In the genomic region with DNA sequence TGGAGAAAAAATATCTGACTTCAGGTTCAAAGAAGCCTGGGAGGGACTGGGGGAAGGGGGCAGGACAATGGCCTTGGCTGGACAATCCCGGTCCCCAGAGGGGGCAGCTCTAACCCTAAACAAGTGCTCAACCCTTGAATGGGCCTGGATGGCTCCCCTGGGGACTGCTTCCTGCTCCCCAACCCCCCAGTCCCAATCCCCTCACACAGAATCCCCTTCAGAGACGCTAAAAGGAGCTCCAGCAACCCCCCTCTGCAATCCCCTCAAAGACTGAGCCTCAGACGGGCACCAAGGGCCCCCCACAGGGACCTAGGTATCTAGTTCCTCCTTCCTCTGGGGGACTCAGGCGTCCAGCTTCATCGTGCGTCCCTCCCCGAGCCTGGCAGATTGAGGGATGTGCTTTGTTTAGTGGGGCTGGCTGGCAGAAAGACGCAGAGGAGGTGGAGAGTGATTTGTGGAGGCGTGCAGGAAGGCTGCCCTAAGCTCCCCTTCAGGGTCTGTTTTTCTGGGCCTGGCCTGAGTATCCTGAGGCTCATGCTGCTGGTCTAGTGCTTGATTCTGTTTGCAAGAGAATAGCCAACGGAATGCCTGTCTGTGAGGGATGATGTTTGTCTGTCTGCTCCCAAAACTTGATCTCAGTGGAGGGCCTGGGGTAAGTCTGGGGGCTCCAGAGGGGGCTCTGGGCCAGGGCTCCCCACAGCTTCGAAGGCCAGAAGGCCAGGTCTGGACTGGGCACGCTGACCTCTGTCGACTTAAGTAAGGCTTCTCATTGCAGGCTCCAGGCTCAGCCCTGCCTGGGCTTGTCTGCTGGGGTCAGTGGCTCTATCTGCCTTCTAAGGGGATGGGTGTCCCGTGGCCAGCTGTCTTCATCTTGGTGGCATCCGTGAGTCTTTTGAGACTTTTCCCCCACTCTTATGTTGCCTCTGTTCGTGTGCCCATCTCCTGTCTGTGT, we compare ENCODE assay signal across 30 cellular contexts. TPM values are rescaled to one million over a fixed set of nuclear protein-coding genes. Genes with fewer than 3 reads are reported as not detected.
DNase-seq lines count a peak whose midpoint lies in the region; ATAC-seq and TF ChIP-seq lines count a peak whose summit lies in the region.
"Had no signal": no experiment of that assay in that cellular context is flagged by ENCODE, and none has a peak within 500 bp of the region (broad histone marks: within the 10 kb centered on the region; RNA-seq: fewer than 3 reads in every experiment).

No MANE protein-coding gene starts in this region.

- peaks cover 5% of the 10 kb centered on the region for H3K27me3 Mint-ChIP-seq in endodermal cell (ENCODE audit: insufficient read depth)
- H3K27me3 Mint-ChIP-seq: activated CD4-positive, alpha-beta memory T cell treated with anti-CD3 and anti-CD28 coated beads, Interleukin-2, amount 10 ng/mL, durations not matched to agents 7 days and 5 days; activated naive CD8-positive, alpha-beta T cell treated with anti-CD3 and anti-CD28 coated beads for 36 hours; CD4-positive, CD25-positive, alpha-beta regulatory T cell; stimulated activated naive B cell treated with anti-CD40 and anti-IgM and Interleukin-4, amounts not matched to agents 10 μg/mL and 1 μg/mL and 100 μg/mL, for 72 hours had no signal

- no peak for ATAC-seq in HG02840 (IDR thresholded peaks at IDR 0.05; ENCODE audit: low FRiP score, unreplicated experiment)
- ATAC-seq: lower lobe of right lung; natural killer cell; Panc1; stimulated activated naive B cell treated with anti-CD40 and anti-IgM and Interleukin-4, amounts not matched to agents 10 μg/mL and 1 μg/mL and 100 μg/mL, for 72 hours had no signal

- TF ChIP-seq CTCF in endodermal cell (conservative IDR thresholded peaks at IDR 0.05) (no peak), GM10266 (IDR thresholded peaks at IDR 0.05; ENCODE audit: control insufficient read depth, insufficient read depth, low read depth, missing control alignments) (no peak)

- H3K27ac Mint-ChIP-seq in endodermal cell = peak overlapping the region; percentile 83
- H3K27ac Mint-ChIP-seq: activated CD4-positive, alpha-beta memory T cell treated with anti-CD3 and anti-CD28 coated beads, Interleukin-2, amount 10 ng/mL, durations not matched to agents 7 days and 5 days; activated naive CD8-positive, alpha-beta T cell treated with anti-CD3 and anti-CD28 coated beads for 36 hours; CD4-positive, CD25-positive, alpha-beta regulatory T cell; natural killer cell; stimulated activated naive B cell treated with anti-CD40 and anti-IgM and Interleukin-4, amounts not matched to agents 10 μg/mL and 1 μg/mL and 100 μg/mL, for 72 hours had no signal

- no peaks in the 10 kb centered on the region for H3K9me3 ChIP-seq in HUES6 (ENCODE audit: control insufficient read depth, insufficient read depth, low read depth, low read length)
- H3K9me3 ChIP-seq in endodermal cell (ENCODE audit: control insufficient read depth, low read length) = no peaks in the 10 kb centered on the region
- H3K9me3 ChIP-seq: breast epithelium, lower lobe of right lung had no signal

- H3K27ac ChIP-seq in HUES6 (ENCODE audit: low read depth, low read length) (peak overlapping the region; percentile 96), endodermal cell (ENCODE audit: low read depth, low read length) (peak overlapping the region; percentile 64)
- H3K27ac ChIP-seq: breast epithelium, hepatocyte, lower lobe of right lung had no signal

- peaks cover 18% of the 10 kb centered on the region for H3K36me3 ChIP-seq in HUES6 (ENCODE audit: control insufficient read depth, insufficient read depth, low read length)
- H3K36me3 ChIP-seq in endodermal cell (ENCODE audit: control insufficient read depth, insufficient read depth, low read length) = no peaks in the 10 kb centered on the region
- H3K36me3 ChIP-seq: breast epithelium had no signal

- peaks cover 44% of the 10 kb centered on the region for H3K4me1 Mint-ChIP-seq in endodermal cell
- H3K4me1 Mint-ChIP-seq: activated naive CD8-positive, alpha-beta T cell treated with anti-CD3 and anti-CD28 coated beads for 36 hours; stimulated activated naive B cell treated with anti-CD40 and anti-IgM and Interleukin-4, amounts not matched to agents 10 μg/mL and 1 μg/mL and 100 μg/mL, for 72 hours had no signal

- H3K27me3 ChIP-seq in HUES6 (ENCODE audit: control insufficient read depth, insufficient read depth, low read length) = peaks cover 8% of the 10 kb centered on the region; the same call in 1 of the 2 replicates
- H3K27me3 ChIP-seq in endodermal cell (ENCODE audit: control insufficient read depth, insufficient read depth, low read length, poor library complexity, severe bottlenecking) = no peaks in the 10 kb centered on the region
- H3K27me3 ChIP-seq: breast epithelium had no signal

- peak overlapping the region; percentile 67 for H3K4me3 Mint-ChIP-seq in endodermal cell
- H3K4me3 Mint-ChIP-seq: activated CD4-positive, alpha-beta memory T cell treated with anti-CD3 and anti-CD28 coated beads, Interleukin-2, amount 10 ng/mL, durations not matched to agents 7 days and 5 days; activated naive CD8-positive, alpha-beta T cell treated with anti-CD3 and anti-CD28 coated beads for 36 hours; natural killer cell; stimulated activated naive B cell treated with anti-CD40 and anti-IgM and Interleukin-4, amounts not matched to agents 10 μg/mL and 1 μg/mL and 100 μg/mL, for 72 hours had no signal

- H3K36me3 Mint-ChIP-seq in endodermal cell (ENCODE audit: low read depth) = peaks cover 3% of the 10 kb centered on the region
- H3K36me3 Mint-ChIP-seq: activated naive CD8-positive, alpha-beta T cell treated with anti-CD3 and anti-CD28 coated beads for 36 hours; CD4-positive, CD25-positive, alpha-beta regulatory T cell; natural killer cell; stimulated activated naive B cell treated with anti-CD40 and anti-IgM and Interleukin-4, amounts not matched to agents 10 μg/mL and 1 μg/mL and 100 μg/mL, for 72 hours had no signal

- WGBS in endodermal cell (ENCODE audit: insufficient coverage in 1 of 2, insufficient read length in 1 of 2), 2 experiments = 11 to 28% methylated on average over 4 to 16 of the region's 16 CpGs

- H3K4me3 ChIP-seq in HUES6 (ENCODE audit: low read depth, low read length) (peak overlapping the region; percentile 72), endodermal cell (ENCODE audit: low read length) (no peak overlapping the region)
- H3K4me3 ChIP-seq: breast epithelium, hepatocyte, lower lobe of right lung had no signal

- H3K9me3 Mint-ChIP-seq in endodermal cell = no peaks in the 10 kb centered on the region
- H3K9me3 Mint-ChIP-seq: activated CD4-positive, alpha-beta memory T cell treated with anti-CD3 and anti-CD28 coated beads, Interleukin-2, amount 10 ng/mL, durations not matched to agents 7 days and 5 days; activated naive CD8-positive, alpha-beta T cell treated with anti-CD3 and anti-CD28 coated beads for 36 hours; CD4-positive, CD25-positive, alpha-beta regulatory T cell; natural killer cell; stimulated activated naive B cell treated with anti-CD40 and anti-IgM and Interleukin-4, amounts not matched to agents 10 μg/mL and 1 μg/mL and 100 μg/mL, for 72 hours had no signal

- peak overlapping the region; percentile 97 for H3K9ac ChIP-seq in HUES6 (ENCODE audit: low read length)
- no peak overlapping the region for H3K9ac ChIP-seq in endodermal cell (ENCODE audit: extremely low read depth, low read length, poor library complexity, severe bottlenecking)

- H3K4me1 ChIP-seq in HUES6 (ENCODE audit: control insufficient read depth, insufficient read depth, low read length) = peaks cover 50% of the 10 kb centered on the region
- peaks cover 19% of the 10 kb centered on the region for H3K4me1 ChIP-seq in endodermal cell (ENCODE audit: control insufficient read depth, insufficient read depth, low read length)
- H3K4me1 ChIP-seq: breast epithelium, lower lobe of right lung had no signal

- DNase-seq in 8988T = peak; percentile 7
- peak; percentile 96 for DNase-seq in endodermal cell
- DNase-seq in iPS-NIHi11 (ENCODE audit: low spot score) = peak; percentile 69
- no peak for DNase-seq in NCI-H446 treated with DMSO at 0.1 percent for 48 hours (lab: John Stamatoyannopoulos, UW)
- DNase-seq in occipital lobe (lab: John Stamatoyannopoulos, UW) = no peak
- DNase-seq in GM10266 (ENCODE audit: extremely low spot score) = no peak
- DNase-seq: activated CD4-positive, alpha-beta memory T cell treated with anti-CD3 and anti-CD28 coated beads, Interleukin-2, amount 10 ng/mL, durations not matched to agents 7 days and 5 days; activated naive CD8-positive, alpha-beta T cell treated with anti-CD3 and anti-CD28 coated beads for 36 hours; anterior cingulate cortex; CD4-positive, CD25-positive, alpha-beta regulatory T cell; Karpas-422; lower lobe of right lung; natural killer cell; NCI-H1436; NCI-H2081 treated with DMSO at 0.1 percent for 48 hours; NCI-H226; SHP77 treated with DMSO at 0.1 percent for 48 hours; stimulated activated naive B cell treated with anti-CD40 and anti-IgM and Interleukin-4, amounts not matched to agents 10 μg/mL and 1 μg/mL and 100 μg/mL, for 72 hours; T-helper 2 cell had no signal

RNA-seq across cellular contexts. Expression of a gene that starts 1.7 kb away (rescaled TPM):
- total RNA-seq in endodermal cell (100 to 1,000 TPM; 106 to 687 TPM), occipital lobe (not detected)
- polyA plus RNA-seq in endodermal cell (2013, experiment 1 of 2) = 139 TPM
- 45.7 TPM for polyA plus RNA-seq in endodermal cell (2013, experiment 2 of 2)
- total RNA-seq: activated CD4-positive, alpha-beta memory T cell treated with anti-CD3 and anti-CD28 coated beads, Interleukin-2, amount 10 ng/mL, durations not matched to agents 7 days and 5 days; activated naive CD8-positive, alpha-beta T cell treated with anti-CD3 and anti-CD28 coated beads for 36 hours; CD4-positive, CD25-positive, alpha-beta regulatory T cell; frontal cortex; H4; mononuclear cell; natural killer cell; osteocyte; skeletal muscle tissue had no signal

RNA-seq across cellular contexts. Expression of a gene that starts 13.8 kb away (rescaled TPM):
- 10 to 100 TPM; 10.8 to 12.5 TPM for total RNA-seq in endodermal cell
- polyA plus RNA-seq in endodermal cell (2013, experiment 1 of 2) = 10.0 TPM
- polyA plus RNA-seq in endodermal cell (2013, experiment 2 of 2) = 11.1 TPM
- 3.4 TPM for total RNA-seq in occipital lobe

RNA-seq across cellular contexts. Expression of a gene that starts 14.6 kb away (rescaled TPM):
- total RNA-seq in endodermal cell = 10 to 100 TPM; 56.5 to 73.6 TPM
- polyA plus RNA-seq in endodermal cell (2013, experiment 1 of 2) = 31.6 TPM
- polyA plus RNA-seq in endodermal cell (2013, experiment 2 of 2) = 31.4 TPM
- 7.6 TPM for total RNA-seq in occipital lobe

RNA-seq across cellular contexts. Expression of a gene that starts 33.3 kb away (rescaled TPM):
- total RNA-seq in endodermal cell = not detected
- polyA plus RNA-seq in endodermal cell (2013, experiment 1 of 2) = not detected
- polyA plus RNA-seq in endodermal cell (2013, experiment 2 of 2) = not detected
- total RNA-seq in occipital lobe = not detected
- total RNA-seq: activated CD4-positive, alpha-beta memory T cell treated with anti-CD3 and anti-CD28 coated beads, Interleukin-2, amount 10 ng/mL, durations not matched to agents 7 days and 5 days; activated naive CD8-positive, alpha-beta T cell treated with anti-CD3 and anti-CD28 coated beads for 36 hours; breast epithelium; CD4-positive, CD25-positive, alpha-beta regulatory T cell; frontal cortex; H4; hepatocyte; lower lobe of right lung; mononuclear cell; natural killer cell; osteocyte; skeletal muscle tissue; ureter had no signal
- polyA plus RNA-seq: CD4-positive, CD25-positive, alpha-beta regulatory T cell; hepatocyte had no signal

RNA-seq across cellular contexts. Expression of a gene that starts 52.0 kb away (rescaled TPM):
- total RNA-seq in endodermal cell = not detected
- polyA plus RNA-seq in endodermal cell (2013, experiment 1 of 2) = not detected
- polyA plus RNA-seq in endodermal cell (2013, experiment 2 of 2) = not detected
- total RNA-seq in occipital lobe = not detected
- total RNA-seq: activated CD4-positive, alpha-beta memory T cell treated with anti-CD3 and anti-CD28 coated beads, Interleukin-2, amount 10 ng/mL, durations not matched to agents 7 days and 5 days; activated naive CD8-positive, alpha-beta T cell treated with anti-CD3 and anti-CD28 coated beads for 36 hours; CD4-positive, CD25-positive, alpha-beta regulatory T cell; frontal cortex; H4; hepatocyte; lower lobe of right lung; mononuclear cell; natural killer cell; osteocyte; skeletal muscle tissue; ureter had no signal
- polyA plus RNA-seq: CD4-positive, CD25-positive, alpha-beta regulatory T cell; hepatocyte had no signal

Comparison
In these comparisons a context has a peak if more than half of its experiments do, and no peak if none do; other contexts are left out.
1. DNase-seq: peak in 8988T (single experiment), endodermal cell (single experiment) and iPS-NIHi11 (single experiment); none in NCI-H446 treated with DMSO at 0.1 percent for 48 hours (single experiment), occipital lobe (single experiment) and GM10266 (single experiment).
2. RNA of a gene that starts 1.7 kb away (total RNA-seq): 106 to 687 TPM in endodermal cell; not detected in occipital lobe (single experiment); every median in the first group is over 100 times any median in the second.